ENCODE assay signal across 8 cellular contexts in the genomic region with DNA sequence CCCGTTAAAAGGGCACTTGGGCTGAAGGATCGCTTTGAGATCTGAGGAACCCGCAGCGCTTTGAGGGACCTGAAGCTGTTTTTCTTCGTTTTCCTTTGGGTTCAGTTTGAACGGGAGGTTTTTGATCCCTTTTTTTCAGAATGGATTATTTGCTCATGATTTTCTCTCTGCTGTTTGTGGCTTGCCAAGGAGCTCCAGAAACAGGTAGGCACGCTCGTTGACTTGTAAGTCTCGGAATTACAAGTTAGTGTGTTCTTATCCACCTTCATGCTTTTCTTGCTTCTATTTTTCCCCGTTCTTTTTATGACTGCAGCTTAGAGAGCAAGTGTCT. TPM values are rescaled to one million over a fixed set of nuclear protein-coding genes. Genes with fewer than 3 reads are reported as not detected.
DNase-seq lines count a peak whose midpoint lies in the region.

No MANE protein-coding gene starts in this region.

- no peak overlapping the region for H3K14ac ChIP-seq in neuronal stem cell (ENCODE audit: low read length)

- H3K4me1 ChIP-seq in HUES48 (ENCODE audit: control insufficient read depth, insufficient read depth, low read length): peaks cover 27% of the 10 kb centered on the region
- H3K4me1 ChIP-seq in neuronal stem cell (ENCODE audit: control insufficient read depth in 2 of 2, insufficient read depth in 1 of 2, low read depth in 1 of 2, low read length in 2 of 2): peaks cover 5 to 11% of the 10 kb centered on the region in 2 donors

- intact Hi-C loops in dendritic cell treated with granulocyte-macrophage colony-stimulating factor and Interleukin-4, amounts not matched to agents 40 ng/mL and 50 ng/mL, for 4 days (cut with micrococcal nuclease): loop anchor here (1.0 to 10.0 kb wide), 2 partner anchors 314 to 705 kb away; no protein-coding TSS in a partner anchor

- no peaks in the 10 kb centered on the region for H3K79me1 ChIP-seq in neuronal stem cell (ENCODE audit: low read depth, low read length)

- H2BK120ac ChIP-seq in neuronal stem cell (ENCODE audit: low read depth, low read length): no peak overlapping the region

- H3K27ac ChIP-seq in HUES48 (ENCODE audit: low read depth, low read length) (no peak overlapping the region), neuronal stem cell (replicated peaks; ENCODE audit: low read length) (no peak overlapping the region)

- H3K36me3 ChIP-seq in HUES48 (ENCODE audit: control insufficient read depth, insufficient read depth, low read length): peaks cover 20% of the 10 kb centered on the region; the same call in 1 of the 2 replicates
- H3K36me3 ChIP-seq in neuronal stem cell (replicated peaks in 1 of 2; ENCODE audit: control insufficient read depth in 2 of 2, insufficient read depth in 2 of 2, low read length in 2 of 2): no peaks in the 10 kb centered on the region

- peaks cover 44% of the 10 kb centered on the region for H3K27me3 Mint-ChIP-seq in dendritic cell treated with granulocyte-macrophage colony-stimulating factor and Interleukin-4, amounts not matched to agents 40 ng/mL and 50 ng/mL, for 4 days

- no peak overlapping the region for H3K23ac ChIP-seq in neuronal stem cell (ENCODE audit: low read depth, low read length, poor library complexity)

- DNase-seq in neuronal stem cell (ENCODE audit: low spot score) (no peak), SW 1271 (lab: John Stamatoyannopoulos, UW) (no peak), dedifferentiated amniotic fluid mesenchymal stem cell (ENCODE audit: extremely low spot score) (no peak), H4 (ENCODE audit: low spot score) (no peak), NCI-H2107 treated with DMSO at 0.1 percent for 48 hours (lab: John Stamatoyannopoulos, UW; ENCODE audit: unreplicated experiment) (no peak)

- H2AFZ ChIP-seq in neuronal stem cell (ENCODE audit: low read length): peak overlapping the region; percentile 86

- no peak overlapping the region for H2AK5ac ChIP-seq in neuronal stem cell (ENCODE audit: low read depth, low read length)

- no peak overlapping the region for H4K8ac ChIP-seq in neuronal stem cell (ENCODE audit: low read depth, low read length)

- H2BK15ac ChIP-seq in neuronal stem cell (ENCODE audit: low read length): no peak overlapping the region

- H4K91ac ChIP-seq in neuronal stem cell (ENCODE audit: low read depth, low read length, poor library complexity): no peak overlapping the region

- H3K27me3 ChIP-seq in HUES48 (ENCODE audit: control insufficient read depth, insufficient read depth, low read length): peaks cover 21% of the 10 kb centered on the region
- H3K27me3 ChIP-seq in neuronal stem cell (ENCODE audit: control insufficient read depth in 3 of 3, insufficient read depth in 3 of 3, low read depth in 1 of 3, low read length in 3 of 3): peaks cover 0 to 45% (median 0%) of the 10 kb centered on the region in 3 experiments

- H3K18ac ChIP-seq in neuronal stem cell (ENCODE audit: low read length): no peak overlapping the region

- no peaks in the 10 kb centered on the region for H3K36me3 Mint-ChIP-seq in dendritic cell treated with granulocyte-macrophage colony-stimulating factor and Interleukin-4, amounts not matched to agents 40 ng/mL and 50 ng/mL, for 4 days (ENCODE audit: low read depth)

- H3K9me3 ChIP-seq in HUES48 (ENCODE audit: control insufficient read depth, insufficient read depth, low read length) (no peaks in the 10 kb centered on the region), neuronal stem cell (replicated peaks in 1 of 2; ENCODE audit: control insufficient read depth in 2 of 2, insufficient read depth in 1 of 2, low read depth in 1 of 2, low read length in 2 of 2) (no peaks in the 10 kb centered on the region)

- peak overlapping the region; percentile 77 for H3K4me2 ChIP-seq in neuronal stem cell (ENCODE audit: insufficient read depth, low read length, poor library complexity, severe bottlenecking)

- no peak overlapping the region for H2BK5ac ChIP-seq in neuronal stem cell (ENCODE audit: low read length)

- no peaks in the 10 kb centered on the region for H3K9me3 Mint-ChIP-seq in dendritic cell treated with granulocyte-macrophage colony-stimulating factor and Interleukin-4, amounts not matched to agents 40 ng/mL and 50 ng/mL, for 4 days

- peak overlapping the region; percentile 83 for H3K4me3 Mint-ChIP-seq in dendritic cell treated with granulocyte-macrophage colony-stimulating factor and Interleukin-4, amounts not matched to agents 40 ng/mL and 50 ng/mL, for 4 days

- no peak overlapping the region for H2BK12ac ChIP-seq in neuronal stem cell (ENCODE audit: low read length)

- H3K4me3 ChIP-seq in GM08714 (ENCODE audit: low read length) (peak overlapping the region; percentile 94), HUES48 (ENCODE audit: low read depth, low read length) (peak overlapping the region; percentile 76), neuronal stem cell (ENCODE audit: low read length in 2 of 2) (peak overlapping the region in 1 of 2 donors; percentile 73)

- no CpG with 5 or more reads among the region's 10 CpGs for WGBS in neuronal stem cell (ENCODE audit: extremely low coverage in 2 of 2, insufficient read length in 2 of 2, insufficient replicate concordance in 1 of 2), 2 donors

- H3K4ac ChIP-seq in neuronal stem cell (ENCODE audit: low read length): no peak overlapping the region

- peak overlapping the region; percentile 17 for H3K27ac Mint-ChIP-seq in dendritic cell treated with granulocyte-macrophage colony-stimulating factor and Interleukin-4, amounts not matched to agents 40 ng/mL and 50 ng/mL, for 4 days

- peaks cover 45% of the 10 kb centered on the region for H3K4me1 Mint-ChIP-seq in dendritic cell treated with granulocyte-macrophage colony-stimulating factor and Interleukin-4, amounts not matched to agents 40 ng/mL and 50 ng/mL, for 4 days (ENCODE audit: low read depth)

- peak overlapping the region; percentile 27; the same call in 1 of the 2 replicates for H3K9ac ChIP-seq in HUES48 (ENCODE audit: low read depth, low read length)
- H3K9ac ChIP-seq in neuronal stem cell (ENCODE audit: low read depth, low read length, poor library complexity): no peak overlapping the region

RNA-seq across cellular contexts. Expression of gene EDN1, which starts 0.3 kb away (rescaled TPM):
- 0.75 TPM for polyA plus RNA-seq in neuronal stem cell (2013, experiment 1 of 2)
- polyA plus RNA-seq in neuronal stem cell (2013, experiment 2 of 2): 0.87 TPM
- 3.5 and 6.7 TPM in 2 replicates for total RNA-seq in H4 (2014; rRNA removed; shearing (Covaris generic))
